ENCODE assay signal across 6 cellular contexts in the genomic region with DNA sequence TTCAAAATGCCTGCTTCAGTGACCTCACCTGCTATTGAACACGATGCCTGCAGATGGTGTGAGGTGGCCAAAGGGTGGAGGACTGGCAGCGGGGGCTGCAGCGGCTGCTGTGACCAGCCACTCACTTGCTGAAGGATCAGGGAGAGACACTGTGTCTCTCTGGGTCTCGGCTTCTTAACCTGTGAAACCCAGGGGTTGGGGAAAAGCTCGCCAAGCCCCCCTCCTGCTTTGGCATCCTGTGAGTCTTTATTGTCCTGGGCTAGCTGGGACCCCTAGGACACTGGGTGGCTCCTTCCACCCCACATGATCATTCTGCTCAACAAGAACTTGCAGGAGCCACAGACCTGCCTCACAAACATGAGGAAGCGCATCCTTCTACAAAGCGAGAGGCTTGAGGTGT.
"Had no signal": no experiment of that assay in that cellular context is flagged by ENCODE, and none has a peak within 500 bp of the region (broad histone marks: within the 10 kb centered on the region; RNA-seq: fewer than 3 reads in every experiment).

No MANE protein-coding gene starts in this region.

- H3K36me3 ChIP-seq: HAP-1 had no signal

- H3K4me1 ChIP-seq: HAP-1 had no signal

- H3K9ac ChIP-seq: KMS-11 had no signal

- H3K4me2 ChIP-seq: KMS-11 had no signal

- H3K4me3 ChIP-seq: HAP-1 had no signal

- H3K9me3 ChIP-seq: HAP-1 had no signal

- DNase-seq: GOT3, H7, IMR-90, KBM-7 had no signal

- H3K27ac ChIP-seq: KMS-11 had no signal
